Comparison of ENCODE assay signal across 8 cellular contexts in the genomic region with DNA sequence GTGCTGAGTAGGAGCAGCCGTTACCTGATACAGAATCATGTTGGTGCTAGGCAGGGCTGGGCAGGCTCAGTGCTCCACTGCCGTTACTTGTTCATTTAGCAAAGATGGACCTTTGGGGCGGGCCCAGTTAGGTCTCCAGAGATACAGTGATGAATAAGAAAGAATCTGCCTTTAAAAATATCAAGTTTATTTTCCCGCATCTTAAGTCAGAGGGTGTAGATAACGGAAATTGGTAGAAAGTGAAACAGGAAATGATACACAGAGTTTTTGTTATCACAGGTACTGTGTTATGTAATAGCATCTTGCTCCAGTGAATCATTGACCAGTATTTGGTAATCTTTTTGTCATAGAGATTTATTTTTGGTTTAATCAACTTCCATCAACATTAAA. TPM values are rescaled to one million over a fixed set of nuclear protein-coding genes. Genes with fewer than 3 reads are reported as not detected.
DNase-seq lines count a peak whose midpoint lies in the region; ATAC-seq and TF ChIP-seq lines count a peak whose summit lies in the region.

No MANE protein-coding gene starts in this region.

- peaks cover 26% of the 10 kb centered on the region for H3K79me2 ChIP-seq in smooth muscle cell (ENCODE audit: low read depth)

- H3K9me3 ChIP-seq in right lobe of liver, result no peaks in the 10 kb centered on the region
- H3K9me3 ChIP-seq in ovary, result no peaks in the 10 kb centered on the region
- H3K9me3 ChIP-seq in uterus, result no peaks in the 10 kb centered on the region
- H3K9me3 ChIP-seq in smooth muscle cell (replicated peaks; ENCODE audit: low read depth), result no peaks in the 10 kb centered on the region

- ATAC-seq in GM18508 (IDR thresholded peaks at IDR 0.05; ENCODE audit: insufficient read depth, unreplicated experiment), result peak; percentile 26
- ATAC-seq in HG02885 (IDR thresholded peaks at IDR 0.05; ENCODE audit: poor library complexity, unreplicated experiment), result peak; percentile 28
- peak; percentile 24 to 52 (median 42) for ATAC-seq in right lobe of liver

- no peak for TF ChIP-seq EP300 in ovary (IDR thresholded peaks at IDR 0.05)

- peak overlapping the region in 2 of 3 donors; percentile 41 to 50 for H3K4me3 ChIP-seq in right lobe of liver
- no peak overlapping the region for H3K4me3 ChIP-seq in ovary
- no peak overlapping the region for H3K4me3 ChIP-seq in uterus
- H3K4me3 ChIP-seq in smooth muscle cell, result no peak overlapping the region

- H3K27ac ChIP-seq in right lobe of liver (peak overlapping the region; percentile 2 to 89 (median 77)), ovary (no peak overlapping the region), uterus (no peak overlapping the region), smooth muscle cell (ENCODE audit: low read depth) (no peak overlapping the region)

- TF ChIP-seq POLR2A in right lobe of liver (IDR thresholded peaks at IDR 0.05) (no peak), ovary (IDR thresholded peaks at IDR 0.05) (no peak), uterus (IDR thresholded peaks at IDR 0.05) (no peak)

- intact Hi-C loops in right lobe of liver (cut with DNase I) (no loop called here), ovary (cut with DNase I) (no loop called here), uterus (cut with DNase I; ENCODE audit: low total_unique reads) (no loop called here)

- H3K4me1 ChIP-seq in right lobe of liver (peaks cover 0 to 35% (median 14%) of the 10 kb centered on the region in 4 donors), ovary (ENCODE audit: insufficient read depth) (peaks cover 3% of the 10 kb centered on the region), uterus (no peaks in the 10 kb centered on the region), smooth muscle cell (ENCODE audit: low read depth) (peaks cover 9% of the 10 kb centered on the region)

- peaks cover 20% of the 10 kb centered on the region for H4K20me1 ChIP-seq in smooth muscle cell (ENCODE audit: low read depth)

- H2AFZ ChIP-seq in smooth muscle cell (ENCODE audit: low read depth), result no peak overlapping the region

- DNase-seq in T-helper 9 cell, result peak; percentile 29
- DNase-seq in right lobe of liver, result no peak
- no peak for DNase-seq in ovary
- no peak for DNase-seq in uterus
- no peak for DNase-seq in NCI-H82 treated with DMSO at 0.1 percent for 48 hours (lab: John Stamatoyannopoulos, UW; ENCODE audit: unreplicated experiment)
- DNase-seq in smooth muscle cell (lab: John Stamatoyannopoulos, UW; ENCODE audit: unreplicated experiment), result no peak

- H3K4me2 ChIP-seq in smooth muscle cell, result no peak overlapping the region

- TF ChIP-seq CTCF in right lobe of liver (IDR thresholded peaks at IDR 0.05) (no peak), ovary (IDR thresholded peaks at IDR 0.05) (no peak), uterus (IDR thresholded peaks at IDR 0.05) (no peak), smooth muscle cell (IDR thresholded peaks at IDR 0.05; ENCODE audit: borderline replicate concordance, insufficient read depth, poor library complexity, severe bottlenecking) (no peak)

- no peak overlapping the region for H3K9ac ChIP-seq in smooth muscle cell (ENCODE audit: low read depth)

- H3K36me3 ChIP-seq in right lobe of liver, result peaks cover 0 to 17% (median 2%) of the 10 kb centered on the region in 4 donors
- H3K36me3 ChIP-seq in ovary, result no peaks in the 10 kb centered on the region
- H3K36me3 ChIP-seq in uterus, result no peaks in the 10 kb centered on the region
- H3K36me3 ChIP-seq in smooth muscle cell (ENCODE audit: low read depth), result no peaks in the 10 kb centered on the region

- no peaks in the 10 kb centered on the region for H3K27me3 ChIP-seq in right lobe of liver
- H3K27me3 ChIP-seq in ovary, result no peaks in the 10 kb centered on the region
- H3K27me3 ChIP-seq in uterus, result no peaks in the 10 kb centered on the region
- H3K27me3 ChIP-seq in smooth muscle cell (ENCODE audit: low read depth), result no peaks in the 10 kb centered on the region

- WGBS in right lobe of liver (ENCODE audit: insufficient coverage, low coverage, low lambda C conversion rate, missing lambda C conversion rate), result 27% methylated on average over 5 of the region's 5 CpGs
- WGBS in ovary, 3 donors, result 82 to 88% (median 84%) methylated on average over 5 of the region's 5 CpGs
- 100% methylated on average over 5 of the region's 5 CpGs for WGBS in smooth muscle cell (ENCODE audit: low lambda C conversion rate)

- no peaks in the 10 kb centered on the region for H3F3A ChIP-seq in smooth muscle cell (ENCODE audit: low read depth)

RNA-seq across cellular contexts. Expression of a gene that starts 5.5 kb away (rescaled TPM):
- 10 to 100 TPM; 13.2 to 19.6 (median 14.8) TPM for total RNA-seq in right lobe of liver
- 10 to 100 TPM in 5 of 7 donors, 1 to 10 TPM in 2; 7.7 to 13.1 (median 10.7) TPM for total RNA-seq in ovary
- 10 to 100 TPM in 1 of 2 donors, 1 to 10 TPM in 1; 3.6 to 18.4 TPM for polyA plus RNA-seq in ovary
- 10 to 100 TPM in 3 of 4 donors, 1 to 10 TPM in 1; 2.4 to 49.6 (median 18.0) TPM for total RNA-seq in uterus
- total RNA-seq in smooth muscle cell, result 6.7 and 12.9 TPM in 2 replicates
- 2.6 and 4.3 TPM in 2 replicates for polyA plus RNA-seq in smooth muscle cell

Comparison
In these comparisons a context has a peak if more than half of its experiments do, and no peak if none do; other contexts are left out.
1. H3K27ac ChIP-seq: peak in right lobe of liver (3 of 3); none in ovary (0 of 2), uterus (0 of 2) and smooth muscle cell (single experiment).
2. H3K4me3 ChIP-seq: peak in right lobe of liver (2 of 3); none in ovary (single experiment), uterus (0 of 2) and smooth muscle cell (single experiment).
3. Peak in every context shown above with its lines, with median percentiles within 50 percentile points of each other: ATAC-seq.